Comparison of ENCODE assay signal across 4 cellular contexts in the genomic region with DNA sequence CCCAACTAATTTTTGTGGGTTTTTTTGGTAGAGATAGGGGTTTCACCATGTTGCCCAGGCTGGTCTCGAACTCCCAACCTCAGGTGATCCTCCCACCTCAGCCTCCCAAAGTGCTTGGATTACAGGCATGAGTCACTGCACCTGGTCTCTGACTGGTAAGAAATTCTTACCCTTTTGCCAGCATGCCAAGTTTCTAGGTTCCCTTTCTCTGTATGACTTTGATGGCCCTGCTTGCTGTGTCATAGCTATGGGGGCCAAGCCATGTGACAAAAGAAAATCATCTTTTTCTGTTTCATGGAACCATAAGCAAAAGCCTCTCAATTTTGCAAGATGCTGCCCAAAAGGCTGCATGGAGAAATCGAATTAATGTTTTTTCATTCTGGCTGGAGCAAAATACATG. TPM values are rescaled to one million over a fixed set of nuclear protein-coding genes. Genes with fewer than 3 reads are reported as not detected.
"Had no signal": no experiment of that assay in that cellular context is flagged by ENCODE, and none has a peak within 500 bp of the region (broad histone marks: within the 10 kb centered on the region; RNA-seq: fewer than 3 reads in every experiment).

No MANE protein-coding gene starts in this region.

RNA-seq across cellular contexts. Expression of a gene that starts 18.9 kb away (rescaled TPM):
- total RNA-seq: naive thymus-derived CD8-positive, alpha-beta T cell; neural crest cell; osteocyte; smooth muscle cell had no signal

RNA-seq across cellular contexts. Expression of a gene that starts 39.4 kb away (rescaled TPM):
- total RNA-seq: osteocyte, smooth muscle cell had no signal
